ENCODE assay signal across 1 cellular context in the genomic region with DNA sequence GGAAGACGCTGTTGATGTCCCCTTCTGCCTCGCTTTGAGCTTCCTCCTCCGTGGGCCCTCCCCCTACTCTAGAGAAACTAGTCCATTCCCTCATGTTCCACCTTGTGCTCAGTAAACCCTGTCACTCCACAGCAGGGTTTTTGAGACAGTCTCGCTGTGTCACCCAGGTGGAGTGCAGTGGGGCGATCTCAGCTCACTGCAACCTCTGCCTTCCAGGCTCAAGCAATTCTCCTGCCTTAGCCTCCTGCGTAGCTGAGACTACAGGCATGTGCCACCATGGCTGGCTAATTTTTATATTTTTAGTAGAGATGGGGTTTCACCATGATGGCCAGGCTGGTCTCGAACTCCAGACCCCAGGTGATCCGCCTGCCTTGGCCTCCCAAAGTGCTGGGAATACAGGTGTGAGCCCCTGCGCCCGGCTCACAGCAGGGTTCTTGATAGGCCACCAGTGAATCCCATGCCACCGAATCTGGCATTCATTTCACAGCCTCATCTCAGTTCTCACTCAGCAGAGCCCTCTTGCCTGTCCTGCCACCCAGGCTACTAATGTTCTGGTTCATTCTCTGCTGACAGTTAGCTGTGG.
TF ChIP-seq lines count a peak whose summit lies in the region.

No MANE protein-coding gene starts in this region.

TF ChIP-seq in WTC11, 78 proteins besides CTCF, POLR2A, EP300 and RAD21 (continued from another document):
- TF ChIP-seq ATF2 (CRISPR knock-in tag; IDR thresholded peaks at IDR 0.05; ENCODE audit: borderline replicate concordance, low read depth) (no peak), ZNF219 (CRISPR knock-in tag; IDR thresholded peaks at IDR 0.05; ENCODE audit: borderline replicate concordance) (no peak), SOX15 (CRISPR knock-in tag; IDR thresholded peaks at IDR 0.05) (no peak), CREM (CRISPR knock-in tag; IDR thresholded peaks at IDR 0.05) (no peak), ZNF423 (CRISPR knock-in tag; IDR thresholded peaks at IDR 0.05) (no peak), GTF2I (CRISPR knock-in tag; conservative IDR thresholded peaks at IDR 0.05) (no peak), JAZF1 (CRISPR knock-in tag; IDR thresholded peaks at IDR 0.05) (no peak), ZNF138 (CRISPR knock-in tag; conservative IDR thresholded peaks at IDR 0.05) (no peak), NFATC4 (CRISPR knock-in tag; IDR thresholded peaks at IDR 0.05) (no peak)
- TF ChIP-seq, protein P1, sequence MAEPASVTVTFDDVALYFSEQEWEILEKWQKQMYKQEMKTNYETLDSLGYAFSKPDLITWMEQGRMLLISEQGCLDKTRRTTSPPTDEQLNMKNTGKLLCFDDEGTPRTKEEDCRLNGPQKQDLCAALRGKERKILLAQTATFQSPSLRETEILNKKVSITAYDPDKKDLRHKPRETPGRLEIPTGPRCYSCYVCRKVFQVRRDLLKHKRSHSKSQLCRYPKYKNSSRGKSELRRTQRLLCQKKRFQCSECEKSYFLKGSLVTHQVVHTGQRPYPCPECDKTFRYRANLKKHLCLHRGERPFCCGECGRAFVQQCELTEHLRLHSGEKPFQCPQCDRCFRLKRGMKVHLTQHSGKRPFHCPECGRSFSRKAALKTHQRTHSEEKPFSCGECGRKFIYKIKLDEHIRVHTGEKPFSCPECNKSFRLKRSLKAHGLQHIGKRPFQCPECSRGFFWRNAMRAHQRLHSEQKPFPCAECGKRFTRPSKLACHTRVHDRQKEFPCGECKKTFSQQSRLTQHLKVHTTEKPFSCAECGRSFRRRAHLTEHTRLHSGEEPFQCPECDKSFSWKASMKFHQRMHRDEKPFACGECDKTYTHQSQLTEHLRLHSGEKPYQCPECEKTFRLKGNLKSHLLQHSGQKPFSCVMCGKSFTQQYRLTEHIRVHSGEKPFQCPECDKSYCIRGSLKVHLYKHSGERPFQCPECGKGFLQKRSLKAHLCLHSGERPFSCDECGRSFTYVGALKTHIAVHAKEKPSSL (CRISPR knock-in tag; conservative IDR thresholded peaks at IDR 0.05), result no peak
- TF ChIP-seq, protein P2, sequence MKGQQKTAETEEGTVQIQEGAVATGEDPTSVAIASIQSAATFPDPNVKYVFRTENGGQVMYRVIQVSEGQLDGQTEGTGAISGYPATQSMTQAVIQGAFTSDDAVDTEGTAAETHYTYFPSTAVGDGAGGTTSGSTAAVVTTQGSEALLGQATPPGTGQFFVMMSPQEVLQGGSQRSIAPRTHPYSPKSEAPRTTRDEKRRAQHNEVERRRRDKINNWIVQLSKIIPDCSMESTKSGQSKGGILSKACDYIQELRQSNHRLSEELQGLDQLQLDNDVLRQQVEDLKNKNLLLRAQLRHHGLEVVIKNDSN (CRISPR knock-in tag; IDR thresholded peaks at IDR 0.05), result no peak
